Comparison of ENCODE assay signal across 8 cellular contexts in the genomic region with DNA sequence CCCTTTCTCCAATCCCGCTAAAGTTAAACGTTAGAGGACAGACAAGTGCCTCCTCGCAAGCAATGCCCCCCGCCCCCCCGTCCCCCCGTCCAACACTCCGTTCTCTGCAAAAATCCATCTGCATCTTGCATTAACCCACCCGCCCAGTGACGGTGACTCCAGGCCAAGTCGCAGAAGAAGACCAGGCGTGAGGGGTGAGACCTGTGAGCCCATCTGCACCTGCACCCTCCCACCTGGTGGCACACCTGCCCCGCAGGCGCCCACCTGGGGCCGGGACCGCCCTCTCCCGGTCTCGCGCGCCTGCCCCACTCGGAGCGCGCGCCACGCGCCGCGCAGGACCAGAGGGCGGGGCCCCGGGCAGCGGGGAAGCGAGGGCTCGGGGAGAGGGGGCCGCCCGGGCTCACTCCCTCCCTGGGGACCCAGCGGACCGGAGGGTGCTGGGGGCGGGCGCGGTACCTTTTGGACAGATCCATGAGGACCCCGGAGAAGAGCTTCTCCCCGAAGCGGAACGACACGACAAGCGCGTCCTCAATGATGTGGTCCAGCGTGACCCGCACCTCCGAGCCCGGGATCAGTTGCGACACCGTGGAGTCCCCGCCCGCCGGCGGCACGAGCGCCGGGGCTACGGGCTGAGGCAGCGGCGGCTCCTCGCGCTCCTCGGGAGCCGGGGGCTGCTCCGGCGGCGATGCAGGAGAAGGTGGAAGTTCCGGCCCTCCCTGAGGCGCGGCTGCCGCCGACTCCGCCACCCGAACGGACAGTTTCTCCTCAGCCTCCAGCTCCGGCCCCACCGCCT. TPM values are rescaled to one million over a fixed set of nuclear protein-coding genes. Genes with fewer than 3 reads are reported as not detected.
DNase-seq lines count a peak whose midpoint lies in the region; ATAC-seq and TF ChIP-seq lines count a peak whose summit lies in the region.

No MANE protein-coding gene starts in this region.

- peak overlapping the region; percentile 84 for H3K4me3 Mint-ChIP-seq in activated naive CD4-positive, alpha-beta T cell treated with anti-CD3 and anti-CD28 coated beads, Interleukin-2, amount 10 ng/mL, durations not matched to agents 7 days and 5 days

- peaks cover 15% of the 10 kb centered on the region for H3K36me3 ChIP-seq in cardiac muscle cell
- H3K36me3 ChIP-seq in urinary bladder (ENCODE audit: insufficient read depth): no peaks in the 10 kb centered on the region

- no peaks in the 10 kb centered on the region for H3K9me3 ChIP-seq in cardiac muscle cell (ENCODE audit: low read depth)

- H3K4me3 ChIP-seq in cardiac muscle cell (peak overlapping the region; percentile 99), urinary bladder (ENCODE audit: low read depth, low read length) (peak overlapping the region; percentile 90)

- H3K27me3 ChIP-seq in cardiac muscle cell: no peaks in the 10 kb centered on the region

- under 1% methylated on average over 79 of the region's 79 CpGs for WGBS in urinary bladder

- DNase-seq in ACHN (peak; percentile 5), RKO (ENCODE audit: low spot score) (peak; percentile 19), cardiac muscle cell (ENCODE audit: low read depth in 1 of 2, low spot score in 1 of 2) (peak in 1 of 2 donors; percentile 15), posterior vena cava (ENCODE audit: low spot score) (peak; percentile 88)
- DNase-seq in activated naive CD4-positive, alpha-beta T cell treated with anti-CD3 and anti-CD28 coated beads, Interleukin-2, amount 10 ng/mL, durations not matched to agents 7 days and 5 days: peak; percentile 67

- intact Hi-C loops in posterior vena cava (cut with DNase I): no loop called here

- H3K27me3 Mint-ChIP-seq in activated naive CD4-positive, alpha-beta T cell treated with anti-CD3 and anti-CD28 coated beads, Interleukin-2, amount 10 ng/mL, durations not matched to agents 7 days and 5 days: peaks cover 13% of the 10 kb centered on the region

- no peaks in the 10 kb centered on the region for H3K9me3 Mint-ChIP-seq in activated naive CD4-positive, alpha-beta T cell treated with anti-CD3 and anti-CD28 coated beads, Interleukin-2, amount 10 ng/mL, durations not matched to agents 7 days and 5 days

- peak; percentile 35 for ATAC-seq in GM18909 (IDR thresholded peaks at IDR 0.05; ENCODE audit: poor library complexity, unreplicated experiment)
- ATAC-seq in HG03135 (IDR thresholded peaks at IDR 0.05; ENCODE audit: unreplicated experiment): peak; percentile 22

- no peaks in the 10 kb centered on the region for H3K4me1 ChIP-seq in cardiac muscle cell (ENCODE audit: low read depth)
- H3K4me1 ChIP-seq in urinary bladder (ENCODE audit: insufficient read depth): no peaks in the 10 kb centered on the region

- peak overlapping the region; percentile 88 for H3K27ac Mint-ChIP-seq in activated naive CD4-positive, alpha-beta T cell treated with anti-CD3 and anti-CD28 coated beads, Interleukin-2, amount 10 ng/mL, durations not matched to agents 7 days and 5 days

- H3K36me3 Mint-ChIP-seq in activated naive CD4-positive, alpha-beta T cell treated with anti-CD3 and anti-CD28 coated beads, Interleukin-2, amount 10 ng/mL, durations not matched to agents 7 days and 5 days: peaks cover 18% of the 10 kb centered on the region

- peaks cover 20% of the 10 kb centered on the region for H3K4me1 Mint-ChIP-seq in activated naive CD4-positive, alpha-beta T cell treated with anti-CD3 and anti-CD28 coated beads, Interleukin-2, amount 10 ng/mL, durations not matched to agents 7 days and 5 days

- H3K27ac ChIP-seq in cardiac muscle cell: peak overlapping the region; percentile 96
- peak overlapping the region; percentile 92 for H3K27ac ChIP-seq in urinary bladder (ENCODE audit: low read depth)

- in situ Hi-C loops in ACHN (cut with HindIII; ENCODE audit: low pct_ligation_motif_present, low pct_unique_long_range_greater_than_20kb, low sequenced_read_pairs): no loop called here

- no peak for TF ChIP-seq CTCF in cardiac muscle cell (IDR thresholded peaks at IDR 0.05; ENCODE audit: low read depth, low read length)

- CTCF ChIA-PET in activated naive CD4-positive, alpha-beta T cell treated with anti-CD3 and anti-CD28 coated beads, Interleukin-2, amount 10 ng/mL, durations not matched to agents 7 days and 5 days (lab: Charles Lee): no interaction called here

RNA-seq across cellular contexts. Expression of gene PWWP2A, which starts 0.7 kb away (rescaled TPM):
- total RNA-seq in cardiac muscle cell: 23.7 and 32.2 TPM in 2 replicates
- polyA plus RNA-seq in cardiac muscle cell: 17.9 and 19.9 TPM in 2 replicates
- 10 to 100 TPM; 20.5 to 20.8 TPM for total RNA-seq in posterior vena cava
- total RNA-seq in urinary bladder: 50.4 TPM
- 12.5 TPM for polyA plus RNA-seq in urinary bladder
